25 cellular contexts compared by ENCODE assay signal in genomic region chr11:67634366-67635230, GRCh38. TPM values are rescaled to one million over a fixed set of nuclear protein-coding genes. Genes with fewer than 3 reads are reported as not detected.
DNase-seq lines count a peak whose midpoint lies in the region; ATAC-seq, FAIRE-seq and TF ChIP-seq lines count a peak whose summit lies in the region.
"Had no signal": no experiment of that assay in that cellular context is flagged by ENCODE, and none has a peak within 500 bp of the region (broad histone marks: within the 10 kb centered on the region; RNA-seq: fewer than 3 reads in every experiment).

No MANE protein-coding gene starts in this region.

- no peaks in the 10 kb centered on the region for H4K20me1 ChIP-seq in HepG2 (ENCODE audit: insufficient read depth, low read length)

- FAIRE-seq in HepG2 (lab: Jason Lieb, UNC), result no peak
- FAIRE-seq in urothelium cell line (lab: Jason Lieb, UNC), result peak; percentile 37

- 29% methylated on average over 3 of the region's 20 CpGs for WGBS in HepG2 (ENCODE audit: low lambda C conversion rate)
- 67% methylated on average over 1 of the region's 20 CpGs for WGBS in right lobe of liver (ENCODE audit: insufficient coverage, low coverage, low lambda C conversion rate, missing lambda C conversion rate)

- TF ChIP-seq CTCF in HepG2 (CRISPR knock-in tag; IDR thresholded peaks at IDR 0.05) (no peak; the same call in 1 of the 2 replicates), right lobe of liver (IDR thresholded peaks at IDR 0.05) (no peak), RWPE2 (IDR thresholded peaks at IDR 0.05; ENCODE audit: poor library complexity, severe bottlenecking) (no peak)

- H3K4me3 ChIP-seq in HepG2 (replicated peaks in 1 of 3; ENCODE audit: insufficient read depth in 1 of 3, low read depth in 2 of 3, low read length in 3 of 3), result no peak overlapping the region
- H3K4me3 ChIP-seq in right lobe of liver, result no peak overlapping the region
- no peak overlapping the region for H3K4me3 ChIP-seq in RWPE2 (ENCODE audit: severe bottlenecking)
- H3K4me3 ChIP-seq: thyroid gland had no signal

- ATAC-seq in HepG2 (no peak), right lobe of liver (no peak), RWPE2 (ENCODE audit: low read depth) (no peak), GM18505 (IDR thresholded peaks at IDR 0.05; ENCODE audit: unreplicated experiment) (no peak)
- ATAC-seq: Panc1 had no signal

- intact Hi-C loops in HepG2 (cut with micrococcal nuclease; ENCODE audit: unreplicated experiment), result no loop called here
- intact Hi-C loops in right lobe of liver (cut with DNase I), result no loop called here

- H3K79me2 ChIP-seq in HepG2 (ENCODE audit: insufficient read depth, low read length), result no peaks in the 10 kb centered on the region

- H3K9me3 ChIP-seq in HepG2 (ENCODE audit: low read length), result no peaks in the 10 kb centered on the region
- H3K9me3 ChIP-seq in right lobe of liver, result no peaks in the 10 kb centered on the region
- no peaks in the 10 kb centered on the region for H3K9me3 ChIP-seq in RWPE2 (ENCODE audit: severe bottlenecking)
- H3K9me3 ChIP-seq: SK-N-SH, thyroid gland had no signal

- TF ChIP-seq EP300 in HepG2 (IDR thresholded peaks at IDR 0.05; ENCODE audit: low read depth in 2 of 2, low read length in 2 of 2) (no peak), HepG2 (CRISPR knock-in tag; IDR thresholded peaks at IDR 0.05; ENCODE audit: borderline replicate concordance) (no peak)

- no peak for TF ChIP-seq RAD21 in HepG2 (CRISPR knock-in tag; IDR thresholded peaks at IDR 0.05)

- TF ChIP-seq POLR2A in HepG2 (IDR thresholded peaks at IDR 0.05; ENCODE audit: insufficient read depth in 1 of 2, low read depth in 2 of 2, low read length in 2 of 2) (no peak), right lobe of liver (IDR thresholded peaks at IDR 0.05) (no peak), GM18505 (IDR thresholded peaks at IDR 0.05; ENCODE audit: borderline replicate concordance, extremely low read depth, insufficient read depth, insufficient read length) (no peak)

- H2AFZ ChIP-seq in HepG2 (ENCODE audit: low read length), result no peak overlapping the region

- CTCF ChIA-PET in HepG2 (lab: Yijun Ruan, JAX; ENCODE audit: low intra/inter-chr PET ratio, low total read pairs), result interaction anchor here (1.5 kb wide), 1 partner anchor 25 kb away, joined by 4 read pairs; no protein-coding TSS in a partner anchor

- H3K4me2 ChIP-seq in HepG2 (ENCODE audit: low read depth, low read length), result peak overlapping the region; percentile 36
- H3K4me2 ChIP-seq: SK-N-SH had no signal

- no peak overlapping the region for H3K9ac ChIP-seq in HepG2 (ENCODE audit: insufficient read depth, low read depth, low read length)
- H3K9ac ChIP-seq: SK-N-SH had no signal

- in situ Hi-C loops in HepG2 (cut with HindIII; ENCODE audit: extremely low pct_ligation_motif_present, low pct_unique_long_range_greater_than_20kb), result no loop called here

- H3K27me3 ChIP-seq in HepG2 (ENCODE audit: control insufficient read depth in 1 of 2, insufficient read depth in 2 of 2, low read length in 2 of 2), result peaks cover 0 to 8% of the 10 kb centered on the region in 2 experiments; a peak in 4 of 5 replicates
- H3K27me3 ChIP-seq in right lobe of liver, result no peaks in the 10 kb centered on the region
- no peaks in the 10 kb centered on the region for H3K27me3 ChIP-seq in RWPE2 (ENCODE audit: insufficient read depth, poor library complexity, severe bottlenecking)
- H3K27me3 ChIP-seq: thyroid gland had no signal

- no peaks in the 10 kb centered on the region for H3K36me3 ChIP-seq in HepG2 (replicated peaks in 1 of 2; ENCODE audit: control insufficient read depth in 1 of 2, insufficient read depth in 2 of 2, low read length in 2 of 2)
- no peaks in the 10 kb centered on the region for H3K36me3 ChIP-seq in right lobe of liver
- H3K36me3 ChIP-seq in RWPE2 (ENCODE audit: low read depth), result no peaks in the 10 kb centered on the region
- H3K36me3 ChIP-seq: thyroid gland had no signal

- POLR2A ChIA-PET in HepG2 (lab: Yijun Ruan, JAX), result no interaction called here

- H3K4me1 ChIP-seq in HepG2 (ENCODE audit: insufficient read depth, low read length) (peaks cover 49% of the 10 kb centered on the region), right lobe of liver (peaks cover 0 to 25% (median 12%) of the 10 kb centered on the region in 4 donors), RWPE2 (ENCODE audit: insufficient read depth, poor library complexity, severe bottlenecking) (no peaks in the 10 kb centered on the region)

- no peak overlapping the region for H3K27ac ChIP-seq in HepG2 (ENCODE audit: extremely low read length, insufficient read depth, low read length)
- H3K27ac ChIP-seq in right lobe of liver, result no peak overlapping the region
- H3K27ac ChIP-seq in RWPE2 (ENCODE audit: poor library complexity, severe bottlenecking), result no peak overlapping the region
- H3K27ac ChIP-seq: thyroid gland had no signal

- BruUV-seq in HepG2 (replicated peaks; lab: Mats Ljungman, UMichigan), result no TSS peak

- DNase-seq in HepG2 (ENCODE audit: low spot score), result no peak
- DNase-seq in right lobe of liver, result no peak
- peak; percentile 30 for DNase-seq in RWPE2 (ENCODE audit: low spot score)
- peak; percentile 49 for DNase-seq in islet precursor cell
- DNase-seq in urothelium cell line (ENCODE audit: low spot score), result no peak
- no peak for DNase-seq in NCI-H1092 treated with DMSO at 0.1 percent for 48 hours (lab: John Stamatoyannopoulos, UW)
- no peak for DNase-seq in UCSD-AML1 (lab: John Stamatoyannopoulos, UW; ENCODE audit: unreplicated experiment)
- DNase-seq: ACHN; activated CD4-positive, alpha-beta memory T cell treated with anti-CD3 and anti-CD28 coated beads, Interleukin-2, amount 10 ng/mL, durations not matched to agents 7 days and 5 days; activated naive CD4-positive, alpha-beta T cell treated with anti-CD3 and anti-CD28 coated beads for 36 hours; C1 segment of cervical spinal cord; caudate nucleus; erythroblast; foreskin melanocyte; GDM1; GOT3; SK-N-SH; stimulated activated CD4-positive, alpha-beta T cell treated with anti-CD3 and anti-CD28 coated beads, Interleukin-2, amount 100 ng/mL, for 24 hours; stimulated activated naive CD4-positive, alpha-beta T cell; thyroid gland had no signal

RNA-seq across cellular contexts. Expression of gene NUDT8, which starts 4.9 kb away (rescaled TPM):
- 18.0 and 25.8 TPM in 2 replicates for total RNA-seq in HepG2 (2016; rRNA removed; fragmentation: Illumina TruSeq; extraction: Trizol)
- total RNA-seq in HepG2 (2016; cell fraction: cytosol; rRNA removed; fragmentation: Illumina TruSeq; extraction: Trizol; ENCODE audit: low read depth), result 20.3 and 23.2 TPM in 2 replicates
- total RNA-seq in HepG2 (2016; cell fraction: insoluble cytoplasmic fraction; rRNA removed; fragmentation: Illumina TruSeq; extraction: Trizol), result 15.4 and 25.8 TPM in 2 replicates
- 20.1 and 24.5 TPM in 2 replicates for total RNA-seq in HepG2 (2016; cell fraction: membrane; rRNA removed; fragmentation: Illumina TruSeq; extraction: Trizol)
- total RNA-seq in HepG2 (2016; cell fraction: nucleus; rRNA removed; fragmentation: Illumina TruSeq; extraction: Trizol), result 14.1 and 16.1 TPM in 2 replicates
- 6.7 and 7.8 TPM in 2 replicates for polyA plus RNA-seq in HepG2 (2011; rRNA removed)
- 4.9 and 12.5 TPM in 2 replicates for polyA plus RNA-seq in HepG2 (2011; cell fraction: cytosol; rRNA removed)
- 38.1 and 38.7 TPM in 2 replicates for polyA plus RNA-seq in HepG2 (2011; cell fraction: nucleus; rRNA removed)
- 13.5 and 13.9 TPM in 2 replicates for polyA plus RNA-seq in HepG2 (2012)
- 26.1 and 30.7 TPM in 2 replicates for polyA plus RNA-seq in HepG2 (2016; cell fraction: cytosol; fragmentation: Illumina TruSeq; extraction: Trizol; ENCODE audit: low read depth)
- 20.3 and 26.5 TPM in 2 replicates for polyA plus RNA-seq in HepG2 (2016; cell fraction: insoluble cytoplasmic fraction; fragmentation: Illumina TruSeq; extraction: Trizol; ENCODE audit: low read depth)
- 20.2 and 22.8 TPM in 2 replicates for polyA plus RNA-seq in HepG2 (2016; cell fraction: membrane; fragmentation: Illumina TruSeq; extraction: Trizol; ENCODE audit: low read depth)
- polyA plus RNA-seq in HepG2 (2016; cell fraction: nucleus; fragmentation: Illumina TruSeq; extraction: Trizol; ENCODE audit: insufficient read depth, low read depth), result 27.4 and 28.8 TPM in 2 replicates
- polyA minus RNA-seq in HepG2 (2011; rRNA and poly(A)+ RNA removed; ENCODE audit: low replicate concordance), result 11.2 and 17.2 TPM in 2 replicates
- 5.1 and 6.1 TPM in 2 replicates for polyA minus RNA-seq in HepG2 (2011; cell fraction: cytosol; rRNA and poly(A)+ RNA removed)
- polyA minus RNA-seq in HepG2 (2011; cell fraction: nucleus; rRNA and poly(A)+ RNA removed), result 11.8 and 16.4 TPM in 2 replicates
- 10 to 100 TPM; 12.7 to 31.4 (median 18.3) TPM for total RNA-seq in right lobe of liver

RNA-seq across cellular contexts. Expression of gene TBX10, which starts 5.0 kb away (rescaled TPM):
- total RNA-seq in HepG2 (2016; rRNA removed; fragmentation: Illumina TruSeq; extraction: Trizol) (0.17 and 0.27 TPM in 2 replicates), right lobe of liver (under 1 TPM in 5 of 6 experiments, not detected in 1; 0.24 to 0.49 (median 0.34) TPM)
- not detected in 2 replicates for total RNA-seq in HepG2 (2016; cell fraction: cytosol; rRNA removed; fragmentation: Illumina TruSeq; extraction: Trizol; ENCODE audit: low read depth)
- total RNA-seq in HepG2 (2016; cell fraction: insoluble cytoplasmic fraction; rRNA removed; fragmentation: Illumina TruSeq; extraction: Trizol), result 0.15 and 0.45 TPM in 2 replicates
- 0.15 and 0.28 TPM in 2 replicates for total RNA-seq in HepG2 (2016; cell fraction: membrane; rRNA removed; fragmentation: Illumina TruSeq; extraction: Trizol)
- 0.25 and 0.31 TPM in 2 replicates for total RNA-seq in HepG2 (2016; cell fraction: nucleus; rRNA removed; fragmentation: Illumina TruSeq; extraction: Trizol)
- 1.7 and 3.1 TPM in 2 replicates for polyA plus RNA-seq in HepG2 (2011; rRNA removed)
- polyA plus RNA-seq in HepG2 (2011; cell fraction: cytosol; rRNA removed), result 1.5 and 2.1 TPM in 2 replicates
- polyA plus RNA-seq in HepG2 (2011; cell fraction: nucleus; rRNA removed), result 2.4 and 3.7 TPM in 2 replicates
- 1.1 and 4.1 TPM in 2 replicates for polyA plus RNA-seq in HepG2 (2012)
- polyA plus RNA-seq in HepG2 (2016; cell fraction: cytosol; fragmentation: Illumina TruSeq; extraction: Trizol; ENCODE audit: low read depth), result 0.36 and 0.74 TPM in 2 replicates
- 0.87 and 1.3 TPM in 2 replicates for polyA plus RNA-seq in HepG2 (2016; cell fraction: insoluble cytoplasmic fraction; fragmentation: Illumina TruSeq; extraction: Trizol; ENCODE audit: low read depth)
- polyA plus RNA-seq in HepG2 (2016; cell fraction: membrane; fragmentation: Illumina TruSeq; extraction: Trizol; ENCODE audit: low read depth), result 0.65 and 0.89 TPM in 2 replicates
- 0.82 and 1.00 TPM in 2 replicates for polyA plus RNA-seq in HepG2 (2016; cell fraction: nucleus; fragmentation: Illumina TruSeq; extraction: Trizol; ENCODE audit: insufficient read depth, low read depth)
- 0.72 TPM in 1 of 2 replicates, not detected in the other for polyA minus RNA-seq in HepG2 (2011; rRNA and poly(A)+ RNA removed; ENCODE audit: low replicate concordance)
- polyA minus RNA-seq in HepG2 (2011; cell fraction: cytosol; rRNA and poly(A)+ RNA removed), result 0.62 and 1.3 TPM in 2 replicates
- 0.26 TPM in 1 of 2 replicates, not detected in the other for polyA minus RNA-seq in HepG2 (2011; cell fraction: nucleus; rRNA and poly(A)+ RNA removed)
- total RNA-seq: activated CD4-positive, alpha-beta memory T cell treated with anti-CD3 and anti-CD28 coated beads, Interleukin-2, amount 10 ng/mL, durations not matched to agents 7 days and 5 days; activated naive CD4-positive, alpha-beta T cell treated with anti-CD3 and anti-CD28 coated beads for 36 hours; aorta; progenitor cell of endocrine pancreas; skeletal muscle tissue; thyroid gland had no signal
- polyA plus RNA-seq: SK-N-SH had no signal

RNA-seq across cellular contexts. Expression of gene ACY3, which starts 15.9 kb away (rescaled TPM):
- 3.3 and 3.4 TPM in 2 replicates for total RNA-seq in HepG2 (2016; rRNA removed; fragmentation: Illumina TruSeq; extraction: Trizol)
- total RNA-seq in HepG2 (2016; cell fraction: cytosol; rRNA removed; fragmentation: Illumina TruSeq; extraction: Trizol; ENCODE audit: low read depth), result 1.1 and 1.2 TPM in 2 replicates
- total RNA-seq in HepG2 (2016; cell fraction: insoluble cytoplasmic fraction; rRNA removed; fragmentation: Illumina TruSeq; extraction: Trizol), result 3.4 and 4.0 TPM in 2 replicates
- total RNA-seq in HepG2 (2016; cell fraction: membrane; rRNA removed; fragmentation: Illumina TruSeq; extraction: Trizol), result 1.5 and 1.9 TPM in 2 replicates
- total RNA-seq in HepG2 (2016; cell fraction: nucleus; rRNA removed; fragmentation: Illumina TruSeq; extraction: Trizol), result 1.6 and 1.7 TPM in 2 replicates
- 3.7 and 7.6 TPM in 2 replicates for polyA plus RNA-seq in HepG2 (2011; rRNA removed)
- 3.7 and 4.0 TPM in 2 replicates for polyA plus RNA-seq in HepG2 (2011; cell fraction: cytosol; rRNA removed)
- 8.6 and 13.6 TPM in 2 replicates for polyA plus RNA-seq in HepG2 (2011; cell fraction: nucleus; rRNA removed)
- polyA plus RNA-seq in HepG2 (2012), result 3.9 and 4.4 TPM in 2 replicates
- 0.75 and 1.2 TPM in 2 replicates for polyA plus RNA-seq in HepG2 (2016; cell fraction: cytosol; fragmentation: Illumina TruSeq; extraction: Trizol; ENCODE audit: low read depth)
- 3.5 and 4.2 TPM in 2 replicates for polyA plus RNA-seq in HepG2 (2016; cell fraction: insoluble cytoplasmic fraction; fragmentation: Illumina TruSeq; extraction: Trizol; ENCODE audit: low read depth)
- 1.7 and 1.9 TPM in 2 replicates for polyA plus RNA-seq in HepG2 (2016; cell fraction: membrane; fragmentation: Illumina TruSeq; extraction: Trizol; ENCODE audit: low read depth)
- polyA plus RNA-seq in HepG2 (2016; cell fraction: nucleus; fragmentation: Illumina TruSeq; extraction: Trizol; ENCODE audit: insufficient read depth, low read depth), result 6.5 and 6.8 TPM in 2 replicates
- polyA minus RNA-seq in HepG2 (2011; rRNA and poly(A)+ RNA removed; ENCODE audit: low replicate concordance), result 3.0 TPM in 1 of 2 replicates, not detected in the other
- polyA minus RNA-seq in HepG2 (2011; cell fraction: cytosol; rRNA and poly(A)+ RNA removed), result 2.1 and 2.2 TPM in 2 replicates
- 0.90 and 1.1 TPM in 2 replicates for polyA minus RNA-seq in HepG2 (2011; cell fraction: nucleus; rRNA and poly(A)+ RNA removed)
- total RNA-seq in right lobe of liver, result 10 to 100 TPM in 4 of 6 experiments, 1 to 10 TPM in 2; 6.8 to 17.9 (median 12.4) TPM
- total RNA-seq: activated naive CD4-positive, alpha-beta T cell treated with anti-CD3 and anti-CD28 coated beads for 36 hours; aorta; skeletal muscle tissue; thyroid gland had no signal
- polyA plus RNA-seq: SK-N-SH had no signal

RNA-seq across cellular contexts. Expression of gene NDUFV1, which starts 27.9 kb away (rescaled TPM):
- total RNA-seq in HepG2 (2016; rRNA removed; fragmentation: Illumina TruSeq; extraction: Trizol), result 137 and 140 TPM in 2 replicates
- 56.4 and 57.7 TPM in 2 replicates for total RNA-seq in HepG2 (2016; cell fraction: cytosol; rRNA removed; fragmentation: Illumina TruSeq; extraction: Trizol; ENCODE audit: low read depth)
- total RNA-seq in HepG2 (2016; cell fraction: insoluble cytoplasmic fraction; rRNA removed; fragmentation: Illumina TruSeq; extraction: Trizol), result 130 and 141 TPM in 2 replicates
- 58.9 and 72.8 TPM in 2 replicates for total RNA-seq in HepG2 (2016; cell fraction: membrane; rRNA removed; fragmentation: Illumina TruSeq; extraction: Trizol)
- total RNA-seq in HepG2 (2016; cell fraction: nucleus; rRNA removed; fragmentation: Illumina TruSeq; extraction: Trizol), result 73.7 and 87.9 TPM in 2 replicates
- polyA plus RNA-seq in HepG2 (2011; rRNA removed), result 88.9 and 92.4 TPM in 2 replicates
- 80.9 and 124 TPM in 2 replicates for polyA plus RNA-seq in HepG2 (2011; cell fraction: cytosol; rRNA removed)
- polyA plus RNA-seq in HepG2 (2011; cell fraction: nucleus; rRNA removed), result 241 and 294 TPM in 2 replicates
- 86.7 and 89.4 TPM in 2 replicates for polyA plus RNA-seq in HepG2 (2012)
- 41.2 and 47.2 TPM in 2 replicates for polyA plus RNA-seq in HepG2 (2016; cell fraction: cytosol; fragmentation: Illumina TruSeq; extraction: Trizol; ENCODE audit: low read depth)
- polyA plus RNA-seq in HepG2 (2016; cell fraction: insoluble cytoplasmic fraction; fragmentation: Illumina TruSeq; extraction: Trizol; ENCODE audit: low read depth), result 109 and 121 TPM in 2 replicates
- polyA plus RNA-seq in HepG2 (2016; cell fraction: membrane; fragmentation: Illumina TruSeq; extraction: Trizol; ENCODE audit: low read depth), result 38.1 and 45.1 TPM in 2 replicates
- polyA plus RNA-seq in HepG2 (2016; cell fraction: nucleus; fragmentation: Illumina TruSeq; extraction: Trizol; ENCODE audit: insufficient read depth, low read depth), result 169 and 179 TPM in 2 replicates
- polyA minus RNA-seq in HepG2 (2011; rRNA and poly(A)+ RNA removed; ENCODE audit: low replicate concordance), result 124 and 164 TPM in 2 replicates
- polyA minus RNA-seq in HepG2 (2011; cell fraction: cytosol; rRNA and poly(A)+ RNA removed), result 50.1 and 58.7 TPM in 2 replicates
- polyA minus RNA-seq in HepG2 (2011; cell fraction: nucleus; rRNA and poly(A)+ RNA removed), result 52.5 and 56.4 TPM in 2 replicates
- total RNA-seq in right lobe of liver, result 100 to 1,000 TPM; 151 to 214 (median 163) TPM

RNA-seq across cellular contexts. Expression of gene ALDH3B2, which starts 39.8 kb away (rescaled TPM):
- total RNA-seq in HepG2 (2016; rRNA removed; fragmentation: Illumina TruSeq; extraction: Trizol), result not detected in 2 replicates
- total RNA-seq in HepG2 (2016; cell fraction: cytosol; rRNA removed; fragmentation: Illumina TruSeq; extraction: Trizol; ENCODE audit: low read depth), result not detected in 2 replicates
- not detected in 2 replicates for total RNA-seq in HepG2 (2016; cell fraction: insoluble cytoplasmic fraction; rRNA removed; fragmentation: Illumina TruSeq; extraction: Trizol)
- not detected in 2 replicates for total RNA-seq in HepG2 (2016; cell fraction: membrane; rRNA removed; fragmentation: Illumina TruSeq; extraction: Trizol)
- total RNA-seq in HepG2 (2016; cell fraction: nucleus; rRNA removed; fragmentation: Illumina TruSeq; extraction: Trizol), result not detected in 2 replicates
- not detected in 2 replicates for polyA plus RNA-seq in HepG2 (2011; rRNA removed)
- polyA plus RNA-seq in HepG2 (2011; cell fraction: cytosol; rRNA removed), result not detected in 2 replicates
- polyA plus RNA-seq in HepG2 (2011; cell fraction: nucleus; rRNA removed), result not detected in 2 replicates
- polyA plus RNA-seq in HepG2 (2012), result not detected in 2 replicates
- polyA plus RNA-seq in HepG2 (2016; cell fraction: cytosol; fragmentation: Illumina TruSeq; extraction: Trizol; ENCODE audit: low read depth), result not detected in 2 replicates
- not detected in 2 replicates for polyA plus RNA-seq in HepG2 (2016; cell fraction: insoluble cytoplasmic fraction; fragmentation: Illumina TruSeq; extraction: Trizol; ENCODE audit: low read depth)
- polyA plus RNA-seq in HepG2 (2016; cell fraction: membrane; fragmentation: Illumina TruSeq; extraction: Trizol; ENCODE audit: low read depth), result not detected in 2 replicates
- polyA plus RNA-seq in HepG2 (2016; cell fraction: nucleus; fragmentation: Illumina TruSeq; extraction: Trizol; ENCODE audit: insufficient read depth, low read depth), result not detected in 2 replicates
- polyA minus RNA-seq in HepG2 (2011; rRNA and poly(A)+ RNA removed; ENCODE audit: low replicate concordance), result not detected in 2 replicates
- polyA minus RNA-seq in HepG2 (2011; cell fraction: cytosol; rRNA and poly(A)+ RNA removed), result not detected in 2 replicates
- not detected in 2 replicates for polyA minus RNA-seq in HepG2 (2011; cell fraction: nucleus; rRNA and poly(A)+ RNA removed)
- total RNA-seq in right lobe of liver, result not detected
- total RNA-seq: activated CD4-positive, alpha-beta memory T cell treated with anti-CD3 and anti-CD28 coated beads, Interleukin-2, amount 10 ng/mL, durations not matched to agents 7 days and 5 days; activated naive CD4-positive, alpha-beta T cell treated with anti-CD3 and anti-CD28 coated beads for 36 hours; aorta; skeletal muscle tissue had no signal
- polyA plus RNA-seq: SK-N-SH had no signal

Comparison
In these comparisons a context has a peak if more than half of its experiments do, and no peak if none do; other contexts are left out.
1. DNase-seq: peak in RWPE2 (single experiment) and islet precursor cell (single experiment); none in HepG2 (single experiment), right lobe of liver (0 of 3), urothelium cell line (single experiment), NCI-H1092 treated with DMSO at 0.1 percent for 48 hours (single experiment) and UCSD-AML1 (single experiment).